ENCODE assay signal across 15 cellular contexts in the genomic region with DNA sequence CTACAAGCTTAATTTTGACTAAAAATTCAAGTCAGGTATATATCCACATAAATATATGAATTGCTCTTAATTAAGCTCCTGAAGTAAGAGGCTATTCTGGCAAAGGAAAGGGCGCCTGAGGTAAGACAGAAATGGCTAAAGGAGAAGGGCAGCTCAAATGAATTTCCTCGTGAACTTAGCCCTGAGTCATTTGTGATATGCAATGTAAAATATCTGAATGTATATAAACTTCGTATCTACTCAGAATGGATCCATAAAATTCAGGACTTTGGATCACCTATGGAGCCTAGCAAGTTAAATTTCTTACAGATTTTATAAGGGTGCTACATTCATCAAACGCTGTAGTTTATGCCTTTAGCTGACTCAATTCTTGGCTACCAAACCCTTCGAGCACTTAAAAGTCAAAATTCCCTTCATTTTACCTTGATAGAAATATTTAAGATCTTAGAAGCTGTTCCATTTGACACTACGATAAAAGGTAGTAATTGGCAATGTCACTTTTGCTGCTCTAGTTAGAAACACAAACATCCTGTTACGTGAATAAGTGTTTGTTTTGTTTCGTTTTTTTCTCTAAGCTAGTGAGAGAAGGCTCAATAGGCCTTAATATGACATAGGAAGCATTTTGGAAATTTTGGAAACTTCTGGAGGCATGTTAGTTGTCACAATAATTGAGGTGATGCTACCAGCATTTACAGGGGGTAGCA.
"Had no signal": no experiment of that assay in that cellular context is flagged by ENCODE, and none has a peak within 500 bp of the region (broad histone marks: within the 10 kb centered on the region; RNA-seq: fewer than 3 reads in every experiment).

No MANE protein-coding gene starts in this region.

- H3K4me3 ChIP-seq: gastrocnemius medialis, heart right ventricle, sigmoid colon had no signal

- H3K9me3 Mint-ChIP-seq: activated CD4-positive, alpha-beta T cell treated with anti-CD3 and anti-CD28 coated beads, Interleukin-2, amount 10 ng/mL, durations not matched to agents 7 days and 5 days; nephron progenitor cell; stimulated activated naive CD8-positive, alpha-beta T cell treated with anti-CD3 and anti-CD28 coated beads, Interleukin-15, amount 100 ng/mL, for 72 hours had no signal

- H3K4me1 ChIP-seq: gastrocnemius medialis, heart right ventricle, sigmoid colon had no signal

- H3K9me3 ChIP-seq: gastrocnemius medialis, heart right ventricle, sigmoid colon had no signal

- ATAC-seq: gastrocnemius medialis; heart right ventricle; left lobe of liver; stimulated activated naive CD8-positive, alpha-beta T cell treated with anti-CD3 and anti-CD28 coated beads, Interleukin-15, amount 100 ng/mL, for 72 hours had no signal

- H3K4me1 Mint-ChIP-seq: activated CD4-positive, alpha-beta T cell treated with anti-CD3 and anti-CD28 coated beads, Interleukin-2, amount 10 ng/mL, durations not matched to agents 7 days and 5 days; nephron progenitor cell; stimulated activated naive CD8-positive, alpha-beta T cell treated with anti-CD3 and anti-CD28 coated beads, Interleukin-15, amount 100 ng/mL, for 72 hours had no signal

- H3K27ac ChIP-seq: gastrocnemius medialis, heart right ventricle, sigmoid colon had no signal

- H3K4me3 Mint-ChIP-seq: activated CD4-positive, alpha-beta T cell treated with anti-CD3 and anti-CD28 coated beads, Interleukin-2, amount 10 ng/mL, durations not matched to agents 7 days and 5 days; nephron progenitor cell; stimulated activated naive CD8-positive, alpha-beta T cell treated with anti-CD3 and anti-CD28 coated beads, Interleukin-15, amount 100 ng/mL, for 72 hours had no signal

- H3K27ac Mint-ChIP-seq: activated CD4-positive, alpha-beta T cell treated with anti-CD3 and anti-CD28 coated beads, Interleukin-2, amount 10 ng/mL, durations not matched to agents 7 days and 5 days; stimulated activated naive CD8-positive, alpha-beta T cell treated with anti-CD3 and anti-CD28 coated beads, Interleukin-15, amount 100 ng/mL, for 72 hours had no signal

- H3K27me3 ChIP-seq: gastrocnemius medialis, heart right ventricle, sigmoid colon had no signal

- FAIRE-seq: islet of Langerhans had no signal

- DNase-seq: activated CD4-positive, alpha-beta T cell treated with anti-CD3 and anti-CD28 coated beads, Interleukin-2, amount 10 ng/mL, durations not matched to agents 7 days and 5 days; activated CD4-positive, CD25-positive, alpha-beta regulatory T cell; activated CD8-positive, alpha-beta memory T cell treated with anti-CD3 and anti-CD28 coated beads for 24 hours; activated naive CD4-positive, alpha-beta T cell treated with Interleukin-2 at 50 U/mL for 16 hours; caudate nucleus; effector memory CD4-positive, alpha-beta T cell; gastrocnemius medialis; heart right ventricle; nephron progenitor cell; sigmoid colon; stimulated activated CD4-positive, alpha-beta T cell treated with anti-CD3 and anti-CD28 coated beads, Interleukin-12 subunit alpha, Interleukin-12 subunit beta, amount 100 ng/mL, for 4 hours; stimulated activated CD4-positive, alpha-beta T cell treated with anti-CD3 and anti-CD28 coated beads, Interleukin-4, amount 100 ng/mL, for 24 hours; stimulated activated naive CD8-positive, alpha-beta T cell treated with anti-CD3 and anti-CD28 coated beads, Interleukin-15, amount 100 ng/mL, for 72 hours had no signal

- H3K36me3 ChIP-seq: gastrocnemius medialis, heart right ventricle, sigmoid colon had no signal

- H3K27me3 Mint-ChIP-seq: activated CD4-positive, alpha-beta T cell treated with anti-CD3 and anti-CD28 coated beads, Interleukin-2, amount 10 ng/mL, durations not matched to agents 7 days and 5 days; stimulated activated naive CD8-positive, alpha-beta T cell treated with anti-CD3 and anti-CD28 coated beads, Interleukin-15, amount 100 ng/mL, for 72 hours had no signal
